ENCODE assay signal across 1 cellular context in the genomic region with DNA sequence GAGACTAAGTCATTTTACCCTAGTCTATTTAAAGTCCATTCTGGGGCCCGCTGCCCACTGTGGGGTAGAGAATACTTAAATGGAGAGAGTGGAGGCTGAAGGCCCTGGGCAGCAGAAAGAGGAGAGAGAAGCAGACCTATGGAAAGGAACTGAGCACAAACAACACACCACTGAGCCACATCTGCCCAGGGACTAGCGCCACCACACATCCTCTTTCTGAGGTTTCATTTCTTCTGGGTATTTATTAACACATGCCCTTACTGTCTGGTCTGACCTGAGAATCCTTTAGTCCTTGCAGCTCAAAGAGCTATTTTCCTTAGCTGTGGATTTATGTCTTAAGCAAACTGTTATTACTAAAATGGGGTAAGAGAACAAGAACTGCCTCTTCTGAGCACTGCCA.
TF ChIP-seq lines count a peak whose summit lies in the region.

No MANE protein-coding gene starts in this region.

TF ChIP-seq in GM23338, 12 proteins besides CTCF, POLR2A, EP300 and RAD21:
- TF ChIP-seq, protein P1, sequence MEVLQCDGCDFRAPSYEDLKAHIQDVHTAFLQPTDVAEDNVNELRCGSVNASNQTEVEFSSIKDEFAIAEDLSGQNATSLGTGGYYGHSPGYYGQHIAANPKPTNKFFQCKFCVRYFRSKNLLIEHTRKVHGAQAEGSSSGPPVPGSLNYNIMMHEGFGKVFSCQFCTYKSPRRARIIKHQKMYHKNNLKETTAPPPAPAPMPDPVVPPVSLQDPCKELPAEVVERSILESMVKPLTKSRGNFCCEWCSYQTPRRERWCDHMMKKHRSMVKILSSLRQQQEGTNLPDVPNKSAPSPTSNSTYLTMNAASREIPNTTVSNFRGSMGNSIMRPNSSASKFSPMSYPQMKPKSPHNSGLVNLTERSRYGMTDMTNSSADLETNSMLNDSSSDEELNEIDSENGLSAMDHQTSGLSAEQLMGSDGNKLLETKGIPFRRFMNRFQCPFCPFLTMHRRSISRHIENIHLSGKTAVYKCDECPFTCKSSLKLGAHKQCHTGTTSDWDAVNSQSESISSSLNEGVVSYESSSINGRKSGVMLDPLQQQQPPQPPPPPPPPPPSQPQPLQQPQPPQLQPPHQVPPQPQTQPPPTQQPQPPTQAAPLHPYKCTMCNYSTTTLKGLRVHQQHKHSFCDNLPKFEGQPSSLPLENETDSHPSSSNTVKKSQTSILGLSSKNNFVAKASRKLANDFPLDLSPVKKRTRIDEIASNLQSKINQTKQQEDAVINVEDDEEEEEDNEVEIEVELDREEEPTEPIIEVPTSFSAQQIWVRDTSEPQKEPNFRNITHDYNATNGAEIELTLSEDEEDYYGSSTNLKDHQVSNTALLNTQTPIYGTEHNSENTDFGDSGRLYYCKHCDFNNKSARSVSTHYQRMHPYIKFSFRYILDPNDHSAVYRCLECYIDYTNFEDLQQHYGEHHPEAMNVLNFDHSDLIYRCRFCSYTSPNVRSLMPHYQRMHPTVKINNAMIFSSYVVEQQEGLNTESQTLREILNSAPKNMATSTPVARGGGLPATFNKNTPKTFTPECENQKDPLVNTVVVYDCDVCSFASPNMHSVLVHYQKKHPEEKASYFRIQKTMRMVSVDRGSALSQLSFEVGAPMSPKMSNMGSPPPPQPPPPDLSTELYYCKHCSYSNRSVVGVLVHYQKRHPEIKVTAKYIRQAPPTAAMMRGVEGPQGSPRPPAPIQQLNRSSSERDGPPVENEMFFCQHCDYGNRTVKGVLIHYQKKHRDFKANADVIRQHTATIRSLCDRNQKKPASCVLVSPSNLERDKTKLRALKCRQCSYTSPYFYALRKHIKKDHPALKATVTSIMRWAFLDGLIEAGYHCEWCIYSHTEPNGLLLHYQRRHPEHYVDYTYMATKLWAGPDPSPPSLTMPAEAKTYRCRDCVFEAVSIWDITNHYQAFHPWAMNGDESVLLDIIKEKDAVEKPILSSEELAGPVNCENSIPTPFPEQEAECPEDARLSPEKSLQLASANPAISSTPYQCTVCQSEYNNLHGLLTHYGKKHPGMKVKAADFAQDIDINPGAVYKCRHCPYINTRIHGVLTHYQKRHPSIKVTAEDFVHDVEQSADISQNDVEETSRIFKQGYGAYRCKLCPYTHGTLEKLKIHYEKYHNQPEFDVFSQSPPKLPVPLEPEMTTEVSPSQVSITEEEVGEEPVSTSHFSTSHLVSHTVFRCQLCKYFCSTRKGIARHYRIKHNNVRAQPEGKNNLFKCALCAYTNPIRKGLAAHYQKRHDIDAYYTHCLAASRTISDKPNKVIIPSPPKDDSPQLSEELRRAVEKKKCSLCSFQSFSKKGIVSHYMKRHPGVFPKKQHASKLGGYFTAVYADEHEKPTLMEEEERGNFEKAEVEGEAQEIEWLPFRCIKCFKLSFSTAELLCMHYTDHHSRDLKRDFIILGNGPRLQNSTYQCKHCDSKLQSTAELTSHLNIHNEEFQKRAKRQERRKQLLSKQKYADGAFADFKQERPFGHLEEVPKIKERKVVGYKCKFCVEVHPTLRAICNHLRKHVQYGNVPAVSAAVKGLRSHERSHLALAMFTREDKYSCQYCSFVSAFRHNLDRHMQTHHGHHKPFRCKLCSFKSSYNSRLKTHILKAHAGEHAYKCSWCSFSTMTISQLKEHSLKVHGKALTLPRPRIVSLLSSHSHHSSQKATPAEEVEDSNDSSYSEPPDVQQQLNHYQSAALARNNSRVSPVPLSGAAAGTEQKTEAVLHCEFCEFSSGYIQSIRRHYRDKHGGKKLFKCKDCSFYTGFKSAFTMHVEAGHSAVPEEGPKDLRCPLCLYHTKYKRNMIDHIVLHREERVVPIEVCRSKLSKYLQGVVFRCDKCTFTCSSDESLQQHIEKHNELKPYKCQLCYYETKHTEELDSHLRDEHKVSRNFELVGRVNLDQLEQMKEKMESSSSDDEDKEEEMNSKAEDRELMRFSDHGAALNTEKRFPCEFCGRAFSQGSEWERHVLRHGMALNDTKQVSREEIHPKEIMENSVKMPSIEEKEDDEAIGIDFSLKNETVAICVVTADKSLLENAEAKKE (CRISPR knock-in tag; IDR thresholded peaks at IDR 0.05), result no peak
- TF ChIP-seq, protein P2, sequence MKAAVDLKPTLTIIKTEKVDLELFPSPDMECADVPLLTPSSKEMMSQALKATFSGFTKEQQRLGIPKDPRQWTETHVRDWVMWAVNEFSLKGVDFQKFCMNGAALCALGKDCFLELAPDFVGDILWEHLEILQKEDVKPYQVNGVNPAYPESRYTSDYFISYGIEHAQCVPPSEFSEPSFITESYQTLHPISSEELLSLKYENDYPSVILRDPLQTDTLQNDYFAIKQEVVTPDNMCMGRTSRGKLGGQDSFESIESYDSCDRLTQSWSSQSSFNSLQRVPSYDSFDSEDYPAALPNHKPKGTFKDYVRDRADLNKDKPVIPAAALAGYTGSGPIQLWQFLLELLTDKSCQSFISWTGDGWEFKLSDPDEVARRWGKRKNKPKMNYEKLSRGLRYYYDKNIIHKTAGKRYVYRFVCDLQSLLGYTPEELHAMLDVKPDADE (IDR thresholded peaks at IDR 0.05), result no peak
- TF ChIP-seq STAT1 (IDR thresholded peaks at IDR 0.05; ENCODE audit: unreplicated experiment) (no peak), ZNF114 (CRISPR knock-in tag; IDR thresholded peaks at IDR 0.05) (no peak), EZH2phosphoT487 (IDR thresholded peaks at IDR 0.05; ENCODE audit: unreplicated experiment) (no peak), ZNF331 (CRISPR knock-in tag; IDR thresholded peaks at IDR 0.05; ENCODE audit: low read depth) (no peak)
